ENCODE assay signal across 33 cellular contexts in genomic region chr20:38628580-38629470, GRCh38. TPM values are rescaled to one million over a fixed set of nuclear protein-coding genes. Genes with fewer than 3 reads are reported as not detected.
DNase-seq lines count a peak whose midpoint lies in the region; ATAC-seq, FAIRE-seq and TF ChIP-seq lines count a peak whose summit lies in the region.
"Had no signal": no experiment of that assay in that cellular context is flagged by ENCODE, and none has a peak within 500 bp of the region (broad histone marks: within the 10 kb centered on the region; RNA-seq: fewer than 3 reads in every experiment).

No MANE protein-coding gene starts in this region.

- no peak for ATAC-seq in GM19035 (IDR thresholded peaks at IDR 0.05; ENCODE audit: unreplicated experiment)
- ATAC-seq: activated naive CD4-positive, alpha-beta T cell treated with anti-CD3 and anti-CD28 coated beads, Interleukin-2, amount 50 U/mL, for 72 hours; HCT116; right cardiac atrium; T-cell had no signal

- H4K5ac ChIP-seq in H1 (ENCODE audit: insufficient read length, low read depth, low read length), result no peak overlapping the region

- H3K79me2 ChIP-seq in H1 (ENCODE audit: control insufficient read depth in 1 of 2, insufficient read depth in 2 of 2, low read length in 2 of 2), result no peaks in the 10 kb centered on the region
- H3K79me2 ChIP-seq: parathyroid adenoma had no signal

- peaks cover 6% of the 10 kb centered on the region; the same call in 1 of the 2 replicates for H3K23me2 ChIP-seq in H1 (ENCODE audit: low read depth, low read length)

- H3K36me3 ChIP-seq in H1 (ENCODE audit: control insufficient read depth in 2 of 4, insufficient read depth in 4 of 4, low read length in 3 of 4) (no peaks in the 10 kb centered on the region), neuronal stem cell (replicated peaks in 1 of 2; ENCODE audit: control insufficient read depth in 2 of 2, insufficient read depth in 2 of 2, low read length in 2 of 2) (no peaks in the 10 kb centered on the region)
- H3K36me3 ChIP-seq: Peyer's patch, spleen, upper lobe of left lung had no signal

- H3K4ac ChIP-seq in H1 (replicated peaks; ENCODE audit: insufficient read length, low read depth, low read length) (no peak overlapping the region), neuronal stem cell (ENCODE audit: low read length) (no peak overlapping the region)

- no peak for TF ChIP-seq EP300 in H1 (IDR thresholded peaks at IDR 0.05; ENCODE audit: borderline replicate concordance in 1 of 2, low read depth in 2 of 2, low read length in 2 of 2)

- H2AFZ ChIP-seq in H1 (ENCODE audit: low read length) (0 out of 2 replicates have a peak overlapping the region, but pooled peaks have one; percentile 17), neuronal stem cell (ENCODE audit: low read length) (peak overlapping the region; percentile 84)
- H2AFZ ChIP-seq: parathyroid adenoma had no signal

- H2BK12ac ChIP-seq in H1 (ENCODE audit: low read depth, low read length) (no peak overlapping the region), neuronal stem cell (ENCODE audit: low read length) (no peak overlapping the region)

- H3K79me1 ChIP-seq in H1 (ENCODE audit: low read depth, low read length), result no peaks in the 10 kb centered on the region
- H3K79me1 ChIP-seq in neuronal stem cell (ENCODE audit: low read depth, low read length), result peaks cover 2% of the 10 kb centered on the region

- H4K20me1 ChIP-seq in H1 (replicated peaks in 1 of 2; ENCODE audit: control insufficient read depth in 1 of 2, insufficient read depth in 2 of 2, low read length in 2 of 2), result no peaks in the 10 kb centered on the region

- H3K14ac ChIP-seq in H1 (ENCODE audit: insufficient read length), result no peak overlapping the region
- H3K14ac ChIP-seq in neuronal stem cell (ENCODE audit: low read length), result peak overlapping the region; percentile 89

- H2BK5ac ChIP-seq in H1 (ENCODE audit: low read depth, low read length), result no peak overlapping the region
- H2BK5ac ChIP-seq in neuronal stem cell (ENCODE audit: low read length), result no peak overlapping the region

- TF ChIP-seq CTCF in H1 (IDR thresholded peaks at IDR 0.05; ENCODE audit: control extremely low read depth in 1 of 3, insufficient read depth in 1 of 3, low read depth in 1 of 3, low read length in 3 of 3), result no peak

- no peak overlapping the region for H3K56ac ChIP-seq in H1 (replicated peaks; ENCODE audit: insufficient read length, low read depth, low read length)

- H2BK20ac ChIP-seq in H1 (ENCODE audit: low read length), result no peak overlapping the region

- H3K27me3 ChIP-seq in H1 (replicated peaks in 1 of 4; ENCODE audit: control insufficient read depth in 3 of 4, extremely low read depth in 1 of 4, insufficient read depth in 3 of 4, low read length in 3 of 4) (peaks cover 0 to 1% (median 0%) of the 10 kb centered on the region in 4 experiments; a peak in 1 of 7 replicates), neuronal stem cell (ENCODE audit: control insufficient read depth in 3 of 3, insufficient read depth in 3 of 3, low read depth in 1 of 3, low read length in 3 of 3) (peaks cover 0 to 9% (median 0%) of the 10 kb centered on the region in 3 experiments)
- H3K27me3 ChIP-seq: Peyer's patch, upper lobe of left lung had no signal

- POLR2A ChIA-PET in H1 (lab: Charles Lee; ENCODE audit: partially characterized antibody), result interaction anchor here (0.8 kb wide), 1 partner anchor 203 kb away, joined by 3 read pairs; no protein-coding TSS in a partner anchor

- H3K4me3 ChIP-seq in H1 (ENCODE audit: extremely low read depth in 1 of 4, insufficient read depth in 2 of 4, low read depth in 3 of 4, low read length in 4 of 4) (no peak overlapping the region), neuronal stem cell (ENCODE audit: low read length in 2 of 2) (no peak overlapping the region)
- H3K4me3 ChIP-seq: Peyer's patch, spleen, upper lobe of left lung had no signal

- FAIRE-seq in H54 (lab: Jason Lieb, UNC) (no peak), H1 (lab: Jason Lieb, UNC) (no peak)
- FAIRE-seq: colon, D721Med, kidney had no signal

- H3K4me1 ChIP-seq in H1 (replicated peaks in 1 of 4; ENCODE audit: control insufficient read depth in 3 of 4, insufficient read depth in 4 of 4, low read length in 3 of 4) (peaks cover 0 to 6% (median 2%) of the 10 kb centered on the region in 4 experiments; a peak in 3 of 7 replicates), neuronal stem cell (ENCODE audit: control insufficient read depth in 2 of 2, insufficient read depth in 1 of 2, low read depth in 1 of 2, low read length in 2 of 2) (no peaks in the 10 kb centered on the region)
- H3K4me1 ChIP-seq: parathyroid adenoma, Peyer's patch had no signal

- H4K8ac ChIP-seq in H1 (ENCODE audit: extremely low read depth, insufficient read depth, low read length) (no peak overlapping the region), neuronal stem cell (ENCODE audit: low read depth, low read length) (no peak overlapping the region)

- H3K9ac ChIP-seq in H1 (replicated peaks in 1 of 4; ENCODE audit: extremely low read depth in 1 of 4, low read depth in 3 of 4, low read length in 3 of 4) (no peak overlapping the region), neuronal stem cell (ENCODE audit: low read depth, low read length, poor library complexity) (no peak overlapping the region)
- H3K9ac ChIP-seq: parathyroid adenoma had no signal

- TF ChIP-seq RAD21 in H1 (IDR thresholded peaks at IDR 0.05 in 1 of 2, conservative IDR thresholded peaks at IDR 0.05 in 1 of 2; ENCODE audit: low read depth in 2 of 2, low read length in 2 of 2), result no peak

- H3K9me3 ChIP-seq in H1 (ENCODE audit: insufficient read depth in 2 of 2, low read depth in 1 of 2, low read length in 1 of 2) (no peaks in the 10 kb centered on the region), neuronal stem cell (replicated peaks in 1 of 2; ENCODE audit: control insufficient read depth in 2 of 2, insufficient read depth in 1 of 2, low read depth in 1 of 2, low read length in 2 of 2) (peaks cover 0 to 3% of the 10 kb centered on the region in 2 donors)
- H3K9me3 ChIP-seq: Peyer's patch, upper lobe of left lung had no signal

- DNase-seq in H54 (ENCODE audit: insufficient read length, low spot score) (peak; percentile 24), M059J (ENCODE audit: low read depth) (peak; percentile 50), H1 (ENCODE audit: low read depth in 1 of 2, low spot score in 2 of 2) (no peak), neuronal stem cell (ENCODE audit: low spot score) (no peak), NCI-H345 treated with DMSO at 0.1 percent for 48 hours (lab: John Stamatoyannopoulos, UW; ENCODE audit: unreplicated experiment) (no peak), NCI-H2081 (lab: John Stamatoyannopoulos, UW) (no peak)
- DNase-seq: activated CD4-positive, CD25-positive, alpha-beta regulatory T cell; aorta; effector CD4-positive, alpha-beta T cell; EL; glutamatergic neuron; KG1; kidney; NCI-H146; NCI-H2171 treated with DMSO at 0.1 percent for 48 hours; NCI-H524 treated with DMSO at 0.1 percent for 48 hours; Peyer's patch; right cardiac atrium; spleen; T-cell had no signal

- CTCF ChIA-PET in H1 (lab: Charles Lee; ENCODE audit: partially characterized antibody), result interaction anchor here (0.5 to 1.9 kb wide), 9 partner anchors 8 to 123 kb away, joined by 3 to 7 read pairs (median 4); no protein-coding TSS in a partner anchor

- H2AK5ac ChIP-seq in H1 (ENCODE audit: low read depth, low read length), result no peak overlapping the region
- H2AK5ac ChIP-seq in neuronal stem cell (ENCODE audit: low read depth, low read length), result peak overlapping the region; percentile 2

- H3K18ac ChIP-seq in H1 (ENCODE audit: extremely low read depth, low read length), result peak overlapping the region; percentile 25; the same call in 1 of the 2 replicates
- no peak overlapping the region for H3K18ac ChIP-seq in neuronal stem cell (ENCODE audit: low read length)

- no peak overlapping the region; the same call in 1 of the 2 replicates for H2BK15ac ChIP-seq in H1 (ENCODE audit: low read length)
- H2BK15ac ChIP-seq in neuronal stem cell (ENCODE audit: low read length), result no peak overlapping the region

- no peak for TF ChIP-seq POLR2A in H54 (IDR thresholded peaks at IDR 0.05; ENCODE audit: low read depth, low read length)
- TF ChIP-seq POLR2A in H1 (IDR thresholded peaks at IDR 0.05; ENCODE audit: control extremely low read depth in 1 of 2, low read depth in 2 of 2, low read length in 2 of 2), result no peak

- H3K27ac ChIP-seq in H1 (ENCODE audit: low read depth, low read length), result no peak overlapping the region
- no peak overlapping the region for H3K27ac ChIP-seq in neuronal stem cell (replicated peaks; ENCODE audit: low read length)
- H3K27ac ChIP-seq: C4-2B, epithelial cell of prostate, parathyroid adenoma, Peyer's patch, spleen, upper lobe of left lung had no signal

- H3K23ac ChIP-seq in H1 (ENCODE audit: insufficient read length) (no peak overlapping the region), neuronal stem cell (ENCODE audit: low read depth, low read length, poor library complexity) (no peak overlapping the region)

- peak overlapping the region; percentile 47 for H4K91ac ChIP-seq in H1 (replicated peaks; ENCODE audit: insufficient read length, low read length)
- no peak overlapping the region for H4K91ac ChIP-seq in neuronal stem cell (ENCODE audit: low read depth, low read length, poor library complexity)

- H2BK120ac ChIP-seq in H1 (replicated peaks; ENCODE audit: low read depth, low read length) (no peak overlapping the region), neuronal stem cell (ENCODE audit: low read depth, low read length) (peak overlapping the region; percentile 47)

- H3K4me2 ChIP-seq in H1 (ENCODE audit: insufficient read depth in 1 of 2, low read depth in 2 of 2, low read length in 2 of 2), result no peak overlapping the region
- H3K4me2 ChIP-seq in neuronal stem cell (ENCODE audit: insufficient read depth, low read length, poor library complexity, severe bottlenecking), result no peak overlapping the region

- 83% methylated on average over 8 of the region's 9 CpGs; no CpG with 5 or more reads in 1 of the 2 experiments for WGBS in H1 (ENCODE audit: extremely low coverage in 1 of 2, insufficient coverage in 1 of 2, insufficient read length in 1 of 2, insufficient replicate concordance in 2 of 2, low coverage in 1 of 2, low lambda C conversion rate in 2 of 2, missing lambda C conversion rate in 1 of 2), 2 experiments
- no CpG with 5 or more reads among the region's 9 CpGs for WGBS in neuronal stem cell (ENCODE audit: extremely low coverage in 2 of 2, insufficient read length in 2 of 2, insufficient replicate concordance in 1 of 2), 2 donors

RNA-seq across cellular contexts. Expression of gene ARHGAP40, which starts 27.2 kb away (rescaled TPM):
- 0.64 TPM in 1 of 2 replicates, not detected in the other for total RNA-seq in M059J (2014; rRNA removed; shearing (Covaris generic))
- total RNA-seq in H1 (2021; fragmentation: NEBNext Ultra II Directional; extraction: Animal tissue kit (Norgen Biotek cat#: 25700)), result 0.74 and 0.86 TPM in 2 replicates
- polyA plus RNA-seq in H1 (2011; rRNA removed), result 0.69 and 1.4 TPM in 2 replicates
- 0.94 TPM for polyA plus RNA-seq in H1 (2011; cell fraction: cytosol; rRNA removed)
- polyA plus RNA-seq in H1 (2011; cell fraction: nucleus; rRNA removed), result 2.7 TPM
- polyA plus RNA-seq in H1 (2012, experiment 1 of 2), result 1.0 to 1.5 TPM (median 1.2 TPM) in 4 replicates
- 0.77 TPM for polyA plus RNA-seq in H1 (2012, experiment 2 of 2)
- polyA plus RNA-seq in H1 (2013, experiment 1 of 2), result 0.45 TPM
- 0.42 TPM for polyA plus RNA-seq in H1 (2013, experiment 2 of 2)
- 0.44 and 0.71 TPM in 2 replicates for polyA minus RNA-seq in H1 (2011; rRNA and poly(A)+ RNA removed)
- polyA minus RNA-seq in H1 (2011; cell fraction: cytosol; rRNA and poly(A)+ RNA removed), result not detected
- polyA minus RNA-seq in H1 (2011; cell fraction: nucleus; rRNA and poly(A)+ RNA removed), result 0.40 TPM
- polyA plus RNA-seq in neuronal stem cell (2013, experiment 1 of 2), result 0.04 TPM
- not detected for polyA plus RNA-seq in neuronal stem cell (2013, experiment 2 of 2)
- total RNA-seq: activated naive CD4-positive, alpha-beta T cell treated with anti-CD3 and anti-CD28 coated beads, Interleukin-2, amount 50 U/mL, for 72 hours; activated T-helper 1 cell treated with anti-CD3 and anti-CD28 coated beads, Interleukin-12 subunit alpha, Interleukin-12 subunit beta, Interleukin-2, Interleukin-4 antibody, amounts not matched to agents 30 ng/mL and 10 ng/mL and 1 ng/mL, durations not matched to agents 14 hours and 24 hours and 36 hours; aorta; lung microvascular endothelial cell; Peyer's patch; right cardiac atrium; spleen had no signal
- polyA plus RNA-seq: aorta, right cardiac atrium had no signal

RNA-seq across cellular contexts. Expression of gene ADIG, which starts 47.8 kb away (rescaled TPM):
- not detected in 2 replicates for total RNA-seq in M059J (2014; rRNA removed; shearing (Covaris generic))
- not detected in 2 replicates for total RNA-seq in H1 (2021; fragmentation: NEBNext Ultra II Directional; extraction: Animal tissue kit (Norgen Biotek cat#: 25700))
- not detected in 2 replicates for polyA plus RNA-seq in H1 (2011; rRNA removed)
- not detected for polyA plus RNA-seq in H1 (2011; cell fraction: cytosol; rRNA removed)
- not detected for polyA plus RNA-seq in H1 (2011; cell fraction: nucleus; rRNA removed)
- not detected in 4 replicates for polyA plus RNA-seq in H1 (2012, experiment 1 of 2)
- not detected for polyA plus RNA-seq in H1 (2012, experiment 2 of 2)
- not detected for polyA plus RNA-seq in H1 (2013, experiment 1 of 2)
- not detected for polyA plus RNA-seq in H1 (2013, experiment 2 of 2)
- not detected in 2 replicates for polyA minus RNA-seq in H1 (2011; rRNA and poly(A)+ RNA removed)
- not detected for polyA minus RNA-seq in H1 (2011; cell fraction: cytosol; rRNA and poly(A)+ RNA removed)
- polyA minus RNA-seq in H1 (2011; cell fraction: nucleus; rRNA and poly(A)+ RNA removed), result not detected
- not detected for polyA plus RNA-seq in neuronal stem cell (2013, experiment 1 of 2)
- not detected for polyA plus RNA-seq in neuronal stem cell (2013, experiment 2 of 2)
- total RNA-seq: activated naive CD4-positive, alpha-beta T cell treated with anti-CD3 and anti-CD28 coated beads, Interleukin-2, amount 50 U/mL, for 72 hours; activated T-helper 1 cell treated with anti-CD3 and anti-CD28 coated beads, Interleukin-12 subunit alpha, Interleukin-12 subunit beta, Interleukin-2, Interleukin-4 antibody, amounts not matched to agents 30 ng/mL and 10 ng/mL and 1 ng/mL, durations not matched to agents 14 hours and 24 hours and 36 hours; aorta; HT1080; kidney; lung microvascular endothelial cell; Peyer's patch; right cardiac atrium; spleen; T-cell had no signal
- polyA plus RNA-seq: aorta, neural cell, right cardiac atrium, spleen had no signal

Comparison
In these comparisons a context has a peak if more than half of its experiments do, and no peak if none do; other contexts are left out.
1. DNase-seq: peak in H54 (single experiment) and M059J (single experiment); none in H1 (0 of 2), neuronal stem cell (single experiment), NCI-H345 treated with DMSO at 0.1 percent for 48 hours (single experiment) and NCI-H2081 (0 of 2).